In genomic region chr12:133129368-133130037, GRCh38 we compare ENCODE assay signal across 8 cellular contexts.
A peak's percentile ranks its signal among the peaks of the same experiment; 100 is the strongest.
DNase-seq lines count a peak whose midpoint lies in the region; ATAC-seq lines count a peak whose summit lies in the region.

No MANE protein-coding gene starts in this region.

- ATAC-seq in stimulated activated effector memory CD8-positive, alpha-beta T cell treated with anti-CD3 and anti-CD28 coated beads, Interleukin-12 subunit alpha, Interleukin-12 subunit beta, amount 100 ng/mL, for 72 hours = peak; percentile 33
- no peak for ATAC-seq in GM19463 (IDR thresholded peaks at IDR 0.05; ENCODE audit: unreplicated experiment)

- H3K4me1 Mint-ChIP-seq in stimulated activated effector memory CD8-positive, alpha-beta T cell treated with anti-CD3 and anti-CD28 coated beads, Interleukin-12 subunit alpha, Interleukin-12 subunit beta, amount 100 ng/mL, for 72 hours = peaks cover 22% of the 10 kb centered on the region

- H3K9me3 Mint-ChIP-seq in stimulated activated effector memory CD8-positive, alpha-beta T cell treated with anti-CD3 and anti-CD28 coated beads, Interleukin-12 subunit alpha, Interleukin-12 subunit beta, amount 100 ng/mL, for 72 hours = peaks cover 21% of the 10 kb centered on the region

- H3K36me3 ChIP-seq in KOPT-K1 (ENCODE audit: insufficient read depth, low read length) (peaks cover 66% of the 10 kb centered on the region), adipocyte (ENCODE audit: control insufficient read depth, insufficient read depth, low read length, severe bottlenecking) (peaks cover 29% of the 10 kb centered on the region), iPS-18a (ENCODE audit: control insufficient read depth, low read depth, low read length) (peaks cover 3% of the 10 kb centered on the region)

- peak overlapping the region; percentile 96 for H3K4me3 Mint-ChIP-seq in stimulated activated effector memory CD8-positive, alpha-beta T cell treated with anti-CD3 and anti-CD28 coated beads, Interleukin-12 subunit alpha, Interleukin-12 subunit beta, amount 100 ng/mL, for 72 hours

- H3K4me3 ChIP-seq in adipocyte (ENCODE audit: low read length) (peak overlapping the region; percentile 98), iPS-18a (ENCODE audit: low read length) (peak overlapping the region; percentile 98)

- peak overlapping the region; percentile 82 for H3K27ac ChIP-seq in KOPT-K1 (ENCODE audit: low read depth, low read length, poor library complexity, severe bottlenecking)
- H3K27ac ChIP-seq in iPS-18a (ENCODE audit: low read length) = no peak overlapping the region

- H3K9me3 ChIP-seq in KOPT-K1 (ENCODE audit: insufficient read depth, low read length, poor library complexity, severe bottlenecking) (peaks cover 83% of the 10 kb centered on the region), adipocyte (ENCODE audit: control insufficient read depth, low read length) (peaks cover 51% of the 10 kb centered on the region), iPS-18a (ENCODE audit: control insufficient read depth, low read depth, low read length) (peaks cover 51% of the 10 kb centered on the region)

- H3K27me3 ChIP-seq in adipocyte (replicated peaks; ENCODE audit: control insufficient read depth, insufficient read depth, low read length) = no peaks in the 10 kb centered on the region
- H3K27me3 ChIP-seq in iPS-18a (ENCODE audit: control insufficient read depth, insufficient read depth, low read length) = no peaks in the 10 kb centered on the region

- H3K4me1 ChIP-seq in adipocyte (ENCODE audit: control insufficient read depth, insufficient read depth, low read length) (peaks cover 7% of the 10 kb centered on the region), iPS-18a (ENCODE audit: control insufficient read depth, low read depth, low read length) (no peaks in the 10 kb centered on the region)

- DNase-seq in DMS 273 (lab: John Stamatoyannopoulos, UW; ENCODE audit: unreplicated experiment) (peak; percentile 71), DMS 273 treated with DMSO at 0.1 percent for 48 hours (lab: John Stamatoyannopoulos, UW) (no peak), adipocyte (ENCODE audit: low read depth) (no peak), SKM-1 (lab: John Stamatoyannopoulos, UW; ENCODE audit: unreplicated experiment) (no peak)
- DNase-seq in stimulated activated effector memory CD8-positive, alpha-beta T cell treated with anti-CD3 and anti-CD28 coated beads, Interleukin-12 subunit alpha, Interleukin-12 subunit beta, amount 100 ng/mL, for 72 hours (ENCODE audit: low spot score in 2 of 2) = no peak

- H3K36me3 Mint-ChIP-seq in stimulated activated effector memory CD8-positive, alpha-beta T cell treated with anti-CD3 and anti-CD28 coated beads, Interleukin-12 subunit alpha, Interleukin-12 subunit beta, amount 100 ng/mL, for 72 hours = peaks cover 51% of the 10 kb centered on the region

- H3K9ac ChIP-seq in adipocyte (ENCODE audit: low read length) = peak overlapping the region; percentile 91
- H3K9ac ChIP-seq in iPS-18a (ENCODE audit: low read length) = peak overlapping the region; percentile 83

- H3K27ac Mint-ChIP-seq in stimulated activated effector memory CD8-positive, alpha-beta T cell treated with anti-CD3 and anti-CD28 coated beads, Interleukin-12 subunit alpha, Interleukin-12 subunit beta, amount 100 ng/mL, for 72 hours = peak overlapping the region; percentile 98
